In genomic region chr5:79318935-79319614, GRCh38 we compare ENCODE assay signal across 12 cellular contexts.
DNase-seq lines count a peak whose midpoint lies in the region; ATAC-seq, FAIRE-seq and TF ChIP-seq lines count a peak whose summit lies in the region.
"Had no signal": no experiment of that assay in that cellular context is flagged by ENCODE, and none has a peak within 500 bp of the region (broad histone marks: within the 10 kb centered on the region; RNA-seq: fewer than 3 reads in every experiment).

No MANE protein-coding gene starts in this region.

- H3K27ac ChIP-seq in heart right ventricle (peak overlapping the region in 1 of 10 donors; percentile 1), right cardiac atrium (ENCODE audit: low read length) (no peak overlapping the region)
- H3K27ac ChIP-seq: SJSA1, upper lobe of left lung had no signal

- TF ChIP-seq CTCF in heart right ventricle (IDR thresholded peaks at IDR 0.05) (no peak), fibroblast of pulmonary artery (IDR thresholded peaks at IDR 0.05; ENCODE audit: low read length, missing control alignments) (no peak)

- WGBS in heart right ventricle, 2 donors = 96 to 97% methylated on average over 3 of the region's 3 CpGs
- 98% methylated on average over 3 of the region's 3 CpGs for WGBS in right cardiac atrium

- peak in 6 of 8 donors; percentile 34 to 73 (median 58) for ATAC-seq in heart right ventricle
- ATAC-seq in right cardiac atrium = no peak
- no peak for ATAC-seq in HG03457 (IDR thresholded peaks at IDR 0.05; ENCODE audit: unreplicated experiment)

- no peaks in the 10 kb centered on the region for H3K9me3 ChIP-seq in heart right ventricle
- no peaks in the 10 kb centered on the region for H3K9me3 ChIP-seq in right cardiac atrium (ENCODE audit: control insufficient read depth, low read length)
- H3K9me3 ChIP-seq: SJSA1, upper lobe of left lung had no signal

- DNase-seq in heart right ventricle (no peak), right cardiac atrium (no peak), RPMI7951 (ENCODE audit: low read depth) (peak; percentile 77), fibroblast of pulmonary artery (ENCODE audit: low read depth) (peak; percentile 85), urothelium cell line (ENCODE audit: low spot score) (peak; percentile 47), SIG-M5 (lab: John Stamatoyannopoulos, UW) (no peak), NCI-H1436 (lab: John Stamatoyannopoulos, UW) (no peak)
- DNase-seq: activated CD8-positive, alpha-beta memory T cell treated with anti-CD3 and anti-CD28 coated beads, Interleukin-2, amount 50 U/mL, for 48 hours; stimulated activated CD4-positive, alpha-beta T cell treated with anti-CD3 and anti-CD28 coated beads, Interleukin-1b, Interleukin-23, amount 100 ng/mL, for 48 hours; upper lobe of left lung had no signal

- H3K27me3 ChIP-seq in heart right ventricle (no peaks in the 10 kb centered on the region), right cardiac atrium (ENCODE audit: control insufficient read depth, insufficient read depth) (no peaks in the 10 kb centered on the region)
- H3K27me3 ChIP-seq: SJSA1, upper lobe of left lung had no signal

- H3K4me1 ChIP-seq in heart right ventricle (peaks cover 0 to 4% (median 0%) of the 10 kb centered on the region in 9 donors), right cardiac atrium (ENCODE audit: control insufficient read depth, insufficient read depth, low read length) (no peaks in the 10 kb centered on the region)
- H3K4me1 ChIP-seq: upper lobe of left lung had no signal

- H3K4me3 ChIP-seq in heart right ventricle (no peak overlapping the region), right cardiac atrium (ENCODE audit: low read length) (no peak overlapping the region), fibroblast of pulmonary artery (replicated peaks; ENCODE audit: low read depth, low read length) (no peak overlapping the region)
- H3K4me3 ChIP-seq: SJSA1, upper lobe of left lung had no signal

- peaks cover 2 to 99% (median 36%) of the 10 kb centered on the region in 9 donors for H3K36me3 ChIP-seq in heart right ventricle
- H3K36me3 ChIP-seq: SJSA1 had no signal

- peak; percentile 46 for FAIRE-seq in urothelium cell line (lab: Jason Lieb, UNC)

- intact Hi-C loops in heart right ventricle (cut with DNase I) (no loop called here), right cardiac atrium (cut with DNase I) (no loop called here)

Comparison
In these comparisons a context has a peak if more than half of its experiments do, and no peak if none do; other contexts are left out.
1. ATAC-seq: peak in heart right ventricle (6 of 8); none in right cardiac atrium (0 of 2) and HG03457 (single experiment).
2. DNase-seq: peak in RPMI7951 (single experiment), fibroblast of pulmonary artery (single experiment) and urothelium cell line (single experiment); none in heart right ventricle (0 of 2), right cardiac atrium (0 of 3), SIG-M5 (single experiment) and NCI-H1436 (single experiment).